Comparison of ENCODE assay signal across 23 cellular contexts in the genomic region with DNA sequence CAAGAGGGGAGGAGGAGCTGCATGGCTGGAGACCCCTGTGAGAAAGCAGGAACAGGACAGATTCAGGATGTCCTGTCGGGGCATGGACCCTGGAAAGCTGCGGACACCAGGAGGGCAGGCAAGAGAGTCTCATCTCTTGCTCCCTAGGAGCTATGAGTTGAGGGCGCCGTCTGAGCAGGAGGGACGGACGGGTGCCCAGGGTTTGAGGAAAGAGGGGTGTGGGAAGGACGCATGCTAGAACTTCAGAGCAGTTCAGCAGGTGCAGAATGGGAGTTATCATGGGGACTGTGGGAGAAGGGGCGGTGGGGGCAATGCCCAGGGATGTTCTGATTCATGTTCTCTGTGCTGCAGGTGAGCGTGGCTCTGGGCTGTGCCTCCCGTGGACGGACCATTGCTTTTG. TPM values are rescaled to one million over a fixed set of nuclear protein-coding genes. Genes with fewer than 3 reads are reported as not detected.
DNase-seq lines count a peak whose midpoint lies in the region; ATAC-seq and TF ChIP-seq lines count a peak whose summit lies in the region.
"Had no signal": no experiment of that assay in that cellular context is flagged by ENCODE, and none has a peak within 500 bp of the region (broad histone marks: within the 10 kb centered on the region; RNA-seq: fewer than 3 reads in every experiment).

No MANE protein-coding gene starts in this region.

- H3K36me3 Mint-ChIP-seq in activated CD8-positive, alpha-beta T cell treated with anti-CD3 and anti-CD28 coated beads, Interleukin-2, amount 10 ng/mL, durations not matched to agents 7 days and 5 days (ENCODE audit: low read depth), result no peaks in the 10 kb centered on the region
- H3K36me3 Mint-ChIP-seq in activated CD8-positive, alpha-beta T cell treated with anti-CD3 and anti-CD28 coated beads for 36 hours (ENCODE audit: low read depth), result no peaks in the 10 kb centered on the region
- no peaks in the 10 kb centered on the region for H3K36me3 Mint-ChIP-seq in CD4-positive, CD25-positive, alpha-beta regulatory T cell
- H3K36me3 Mint-ChIP-seq in central memory CD8-positive, alpha-beta T cell (ENCODE audit: insufficient read depth), result no peaks in the 10 kb centered on the region
- H3K36me3 Mint-ChIP-seq: CD14-positive monocyte had no signal

- no peaks in the 10 kb centered on the region for H3K9me3 ChIP-seq in CD4-positive, CD25-positive, alpha-beta regulatory T cell (ENCODE audit: control insufficient read depth in 2 of 2, low read length in 2 of 2)
- no peaks in the 10 kb centered on the region for H3K9me3 ChIP-seq in spleen

- TF ChIP-seq POLR2A in spleen (IDR thresholded peaks at IDR 0.05), result no peak

- H3K27me3 ChIP-seq in CD4-positive, CD25-positive, alpha-beta regulatory T cell (ENCODE audit: control insufficient read depth, insufficient read depth, low read length), result no peaks in the 10 kb centered on the region
- H3K27me3 ChIP-seq in spleen (replicated peaks in 1 of 7), result peaks cover 0 to 15% (median 0%) of the 10 kb centered on the region in 7 donors

- intact Hi-C loops in activated CD8-positive, alpha-beta T cell treated with anti-CD3 and anti-CD28 coated beads for 36 hours (cut with micrococcal nuclease), result no loop called here
- intact Hi-C loops in spleen (cut with DNase I; ENCODE audit: low total_unique reads), result no loop called here

- H3K4me1 Mint-ChIP-seq in activated CD8-positive, alpha-beta T cell treated with anti-CD3 and anti-CD28 coated beads, Interleukin-2, amount 10 ng/mL, durations not matched to agents 7 days and 5 days (ENCODE audit: low read depth), result peaks cover 33% of the 10 kb centered on the region
- H3K4me1 Mint-ChIP-seq in activated CD8-positive, alpha-beta T cell treated with anti-CD3 and anti-CD28 coated beads for 36 hours (ENCODE audit: low read depth), result peaks cover 32% of the 10 kb centered on the region
- H3K4me1 Mint-ChIP-seq in CD4-positive, CD25-positive, alpha-beta regulatory T cell, result peaks cover 3 to 50% (median 4%) of the 10 kb centered on the region in 4 donors
- peaks cover 27% of the 10 kb centered on the region for H3K4me1 Mint-ChIP-seq in central memory CD8-positive, alpha-beta T cell

- no peak for DNase-seq in activated CD8-positive, alpha-beta T cell treated with anti-CD3 and anti-CD28 coated beads, Interleukin-2, amount 10 ng/mL, durations not matched to agents 7 days and 5 days
- no peak for DNase-seq in activated CD8-positive, alpha-beta T cell treated with anti-CD3 and anti-CD28 coated beads for 36 hours
- no peak for DNase-seq in CD4-positive, CD25-positive, alpha-beta regulatory T cell
- DNase-seq in central memory CD8-positive, alpha-beta T cell (ENCODE audit: low spot score in 2 of 2), result no peak
- DNase-seq in spleen, result peak; percentile 58
- DNase-seq: 8988T, DMS53, EL, GF-D8, H7, Kasumi-1, NCI-H1417, NCI-H1694 treated with DMSO at 0.1 percent for 48 hours, NCI-H2081 treated with DMSO at 0.1 percent for 48 hours, NCI-H2171 treated with DMSO at 0.1 percent for 48 hours, NCI-H524 treated with DMSO at 0.1 percent for 48 hours, NCI-H82, Right ventricle myocardium superior had no signal

- no peaks in the 10 kb centered on the region for H3K36me3 ChIP-seq in CD4-positive, CD25-positive, alpha-beta regulatory T cell (ENCODE audit: control insufficient read depth, insufficient read depth, low read length)
- no peaks in the 10 kb centered on the region for H3K36me3 ChIP-seq in spleen

- no peak overlapping the region for H3K27ac ChIP-seq in CD4-positive, CD25-positive, alpha-beta regulatory T cell (ENCODE audit: insufficient read depth, low read length, poor library complexity, severe bottlenecking)
- H3K27ac ChIP-seq in spleen, result no peak overlapping the region

- POLR2A ChIA-PET in activated CD8-positive, alpha-beta T cell treated with anti-CD3 and anti-CD28 coated beads, Interleukin-2, amount 10 ng/mL, durations not matched to agents 7 days and 5 days (lab: Charles Lee), result no interaction called here
- POLR2A ChIA-PET in activated CD8-positive, alpha-beta T cell treated with anti-CD3 and anti-CD28 coated beads for 36 hours (lab: Charles Lee), result no interaction called here

- H3K4me1 ChIP-seq in CD4-positive, CD25-positive, alpha-beta regulatory T cell (ENCODE audit: control insufficient read depth, insufficient read depth, low read length, poor library complexity, severe bottlenecking), result peaks cover 8% of the 10 kb centered on the region
- peaks cover 0 to 16% (median 0%) of the 10 kb centered on the region in 6 donors for H3K4me1 ChIP-seq in spleen

- H3K27me3 Mint-ChIP-seq in activated CD8-positive, alpha-beta T cell treated with anti-CD3 and anti-CD28 coated beads, Interleukin-2, amount 10 ng/mL, durations not matched to agents 7 days and 5 days (ENCODE audit: low read depth), result no peaks in the 10 kb centered on the region
- no peaks in the 10 kb centered on the region for H3K27me3 Mint-ChIP-seq in activated CD8-positive, alpha-beta T cell treated with anti-CD3 and anti-CD28 coated beads for 36 hours
- H3K27me3 Mint-ChIP-seq in CD4-positive, CD25-positive, alpha-beta regulatory T cell, result no peaks in the 10 kb centered on the region
- no peaks in the 10 kb centered on the region for H3K27me3 Mint-ChIP-seq in central memory CD8-positive, alpha-beta T cell

- no peak for ATAC-seq in activated CD8-positive, alpha-beta T cell treated with anti-CD3 and anti-CD28 coated beads, Interleukin-2, amount 10 ng/mL, durations not matched to agents 7 days and 5 days
- no peak for ATAC-seq in activated CD8-positive, alpha-beta T cell treated with anti-CD3 and anti-CD28 coated beads for 36 hours
- ATAC-seq in CD4-positive, CD25-positive, alpha-beta regulatory T cell (ENCODE audit: low read depth in 2 of 2), result no peak
- no peak for ATAC-seq in central memory CD8-positive, alpha-beta T cell (replicated peaks; ENCODE audit: extremely low read depth, poor library complexity, severe bottlenecking)
- ATAC-seq in HG03565 (IDR thresholded peaks at IDR 0.05; ENCODE audit: unreplicated experiment), result no peak
- no peak for ATAC-seq in GM18858 (IDR thresholded peaks at IDR 0.05; ENCODE audit: unreplicated experiment)

- no peak for TF ChIP-seq CTCF in activated CD8-positive, alpha-beta T cell treated with anti-CD3 and anti-CD28 coated beads for 36 hours (IDR thresholded peaks at IDR 0.05)
- no peak for TF ChIP-seq CTCF in spleen (IDR thresholded peaks at IDR 0.05 in 8 of 11, conservative IDR thresholded peaks at IDR 0.05 in 3 of 11)

- peak overlapping the region; percentile 30 for H3K27ac Mint-ChIP-seq in activated CD8-positive, alpha-beta T cell treated with anti-CD3 and anti-CD28 coated beads, Interleukin-2, amount 10 ng/mL, durations not matched to agents 7 days and 5 days
- no peak overlapping the region for H3K27ac Mint-ChIP-seq in activated CD8-positive, alpha-beta T cell treated with anti-CD3 and anti-CD28 coated beads for 36 hours
- H3K27ac Mint-ChIP-seq in CD4-positive, CD25-positive, alpha-beta regulatory T cell, result peak overlapping the region in 2 of 3 donors; percentile 42 to 52
- peak overlapping the region; percentile 79 for H3K27ac Mint-ChIP-seq in central memory CD8-positive, alpha-beta T cell (ENCODE audit: low read depth)
- H3K27ac Mint-ChIP-seq: CD14-positive monocyte had no signal

- H3K9me3 Mint-ChIP-seq in activated CD8-positive, alpha-beta T cell treated with anti-CD3 and anti-CD28 coated beads, Interleukin-2, amount 10 ng/mL, durations not matched to agents 7 days and 5 days (ENCODE audit: insufficient read depth), result no peaks in the 10 kb centered on the region
- H3K9me3 Mint-ChIP-seq in activated CD8-positive, alpha-beta T cell treated with anti-CD3 and anti-CD28 coated beads for 36 hours, result no peaks in the 10 kb centered on the region
- no peaks in the 10 kb centered on the region for H3K9me3 Mint-ChIP-seq in CD4-positive, CD25-positive, alpha-beta regulatory T cell
- H3K9me3 Mint-ChIP-seq in central memory CD8-positive, alpha-beta T cell, result no peaks in the 10 kb centered on the region
- H3K9me3 Mint-ChIP-seq: CD14-positive monocyte had no signal

- no peak overlapping the region for H3K4me3 ChIP-seq in CD4-positive, CD25-positive, alpha-beta regulatory T cell (ENCODE audit: low read depth, low read length)
- no peak overlapping the region for H3K4me3 ChIP-seq in spleen

- WGBS in spleen, 5 donors, result 82 to 96% (median 90%) methylated on average over 8 to 11 of the region's 11 CpGs

- CTCF ChIA-PET in activated CD8-positive, alpha-beta T cell treated with anti-CD3 and anti-CD28 coated beads, Interleukin-2, amount 10 ng/mL, durations not matched to agents 7 days and 5 days (lab: Charles Lee), result no interaction called here
- CTCF ChIA-PET in activated CD8-positive, alpha-beta T cell treated with anti-CD3 and anti-CD28 coated beads for 36 hours (lab: Charles Lee), result no interaction called here

- no peak overlapping the region for H3K4me3 Mint-ChIP-seq in activated CD8-positive, alpha-beta T cell treated with anti-CD3 and anti-CD28 coated beads, Interleukin-2, amount 10 ng/mL, durations not matched to agents 7 days and 5 days
- H3K4me3 Mint-ChIP-seq in activated CD8-positive, alpha-beta T cell treated with anti-CD3 and anti-CD28 coated beads for 36 hours, result no peak overlapping the region
- no peak overlapping the region for H3K4me3 Mint-ChIP-seq in CD4-positive, CD25-positive, alpha-beta regulatory T cell
- no peak overlapping the region for H3K4me3 Mint-ChIP-seq in central memory CD8-positive, alpha-beta T cell
- H3K4me3 Mint-ChIP-seq: CD14-positive monocyte had no signal

RNA-seq across cellular contexts. Expression of a gene that starts 24.8 kb away (rescaled TPM):
- 1 to 10 TPM; 1.3 to 1.5 TPM for total RNA-seq in activated CD8-positive, alpha-beta T cell treated with anti-CD3 and anti-CD28 coated beads, Interleukin-2, amount 10 ng/mL, durations not matched to agents 7 days and 5 days
- total RNA-seq in activated CD8-positive, alpha-beta T cell treated with anti-CD3 and anti-CD28 coated beads for 36 hours, result 1 to 10 TPM in 1 of 2 experiments, under 1 TPM in 1; 0.67 to 1.0 TPM
- 8.1 TPM for total RNA-seq in CD4-positive, CD25-positive, alpha-beta regulatory T cell
- polyA plus RNA-seq in CD4-positive, CD25-positive, alpha-beta regulatory T cell, result 10 to 100 TPM; 21.0 to 34.3 (median 25.4) TPM
- 1 to 10 TPM in 3 of 7 donors, under 1 TPM in 3, not detected in 1; 0.42 to 3.7 (median 1.2) TPM for total RNA-seq in spleen
- under 1 TPM; 0.13 to 0.57 (median 0.24) TPM for polyA plus RNA-seq in spleen
- total RNA-seq: MCF 10A had no signal

RNA-seq across cellular contexts. Expression of a gene that starts 25.5 kb away (rescaled TPM):
- not detected for total RNA-seq in activated CD8-positive, alpha-beta T cell treated with anti-CD3 and anti-CD28 coated beads, Interleukin-2, amount 10 ng/mL, durations not matched to agents 7 days and 5 days
- total RNA-seq in activated CD8-positive, alpha-beta T cell treated with anti-CD3 and anti-CD28 coated beads for 36 hours, result not detected
- total RNA-seq in CD4-positive, CD25-positive, alpha-beta regulatory T cell, result not detected
- polyA plus RNA-seq in CD4-positive, CD25-positive, alpha-beta regulatory T cell, result not detected
- not detected for total RNA-seq in spleen
- polyA plus RNA-seq in spleen, result not detected
- total RNA-seq: H7, MCF 10A, Right ventricle myocardium superior, SK-MEL-5 had no signal
- polyA plus RNA-seq: CD14-positive monocyte had no signal

RNA-seq across cellular contexts. Expression of a gene that starts 54.0 kb away (rescaled TPM):
- 1,000 to 10,000 TPM; 1,371 to 1,454 TPM for total RNA-seq in activated CD8-positive, alpha-beta T cell treated with anti-CD3 and anti-CD28 coated beads, Interleukin-2, amount 10 ng/mL, durations not matched to agents 7 days and 5 days
- 1,000 to 10,000 TPM; 1,057 to 1,091 TPM for total RNA-seq in activated CD8-positive, alpha-beta T cell treated with anti-CD3 and anti-CD28 coated beads for 36 hours
- total RNA-seq in CD4-positive, CD25-positive, alpha-beta regulatory T cell, result 1,918 TPM
- polyA plus RNA-seq in CD4-positive, CD25-positive, alpha-beta regulatory T cell, result 100 to 1,000 TPM; 219 to 283 (median 250) TPM
- 1,000 to 10,000 TPM in 1 of 7 donors, 100 to 1,000 TPM in 6; 401 to 1,447 (median 668) TPM for total RNA-seq in spleen
- 100 to 1,000 TPM; 259 to 548 (median 322) TPM for polyA plus RNA-seq in spleen

RNA-seq across cellular contexts. Expression of a gene that starts 58.7 kb away (rescaled TPM):
- total RNA-seq in activated CD8-positive, alpha-beta T cell treated with anti-CD3 and anti-CD28 coated beads, Interleukin-2, amount 10 ng/mL, durations not matched to agents 7 days and 5 days, result 10 to 100 TPM; 65.9 to 66.0 TPM
- 10 to 100 TPM; 92.4 to 96.6 TPM for total RNA-seq in activated CD8-positive, alpha-beta T cell treated with anti-CD3 and anti-CD28 coated beads for 36 hours
- total RNA-seq in CD4-positive, CD25-positive, alpha-beta regulatory T cell, result 133 TPM
- polyA plus RNA-seq in CD4-positive, CD25-positive, alpha-beta regulatory T cell, result 10 to 100 TPM; 31.8 to 44.0 (median 34.6) TPM
- total RNA-seq in spleen, result 10 to 100 TPM; 29.8 to 56.3 (median 49.9) TPM
- 10 to 100 TPM; 77.8 to 83.1 (median 78.9) TPM for polyA plus RNA-seq in spleen
